Comparison of ENCODE assay signal across 29 cellular contexts in genomic region chr12:95342008-95342407, GRCh38.
"Had no signal": no experiment of that assay in that cellular context is flagged by ENCODE, and none has a peak within 500 bp of the region (broad histone marks: within the 10 kb centered on the region; RNA-seq: fewer than 3 reads in every experiment).

No MANE protein-coding gene starts in this region.

- H3K9me3 Mint-ChIP-seq: immature natural killer cell; nephron; neural crest cell; stimulated activated memory B cell treated with anti-CD40 and anti-IgM and Interleukin-4, amounts not matched to agents 10 μg/mL and 1 μg/mL and 100 μg/mL, for 72 hours; stimulated activated naive CD8-positive, alpha-beta T cell treated with anti-CD3 and anti-CD28 coated beads, Interleukin-15, amount 100 ng/mL, for 72 hours had no signal

- H3K27ac ChIP-seq: left lung, lower lobe of right lung, neutrophil, ovary, right atrium auricular region, right lobe of liver, transverse colon, upper lobe of left lung, vagina had no signal

- H3K4me3 ChIP-seq: left lung, lower lobe of right lung, ovary, right atrium auricular region, right lobe of liver, smooth muscle cell, transverse colon, upper lobe of left lung, vagina had no signal

- H3K4me1 ChIP-seq: left lung, lower lobe of right lung, right atrium auricular region, right lobe of liver, transverse colon, upper lobe of left lung, vagina had no signal

- H3K27me3 Mint-ChIP-seq: progenitor cell of endocrine pancreas; stimulated activated memory B cell treated with anti-CD40 and anti-IgM and Interleukin-4, amounts not matched to agents 10 μg/mL and 1 μg/mL and 100 μg/mL, for 72 hours; stimulated activated naive CD8-positive, alpha-beta T cell treated with anti-CD3 and anti-CD28 coated beads, Interleukin-15, amount 100 ng/mL, for 72 hours had no signal

- H3K4me2 ChIP-seq: smooth muscle cell had no signal

- H3K27ac Mint-ChIP-seq: immature natural killer cell; progenitor cell of endocrine pancreas; stimulated activated memory B cell treated with anti-CD40 and anti-IgM and Interleukin-4, amounts not matched to agents 10 μg/mL and 1 μg/mL and 100 μg/mL, for 72 hours had no signal

- DNase-seq: hypothalamus; immature natural killer cell; kidney; left colon; left lung; lower lobe of right lung; mammary epithelial cell; mesenchymal stem cell; naive thymus-derived CD8-positive, alpha-beta T cell; occipital lobe; ovary; right lobe of liver; stimulated activated CD4-positive, alpha-beta T cell treated with anti-CD3 and anti-CD28 coated beads, Interleukin-1b, Interleukin-23, amount 100 ng/mL, for 48 hours; stimulated activated CD4-positive, alpha-beta T cell treated with anti-CD3 and anti-CD28 coated beads, Interleukin-2, amount 100 ng/mL, for 48 hours; stimulated activated CD4-positive, alpha-beta T cell treated with anti-CD3 and anti-CD28 coated beads, Interleukin-4, amount 100 ng/mL, for 4 hours; stimulated activated CD8-positive, alpha-beta memory T cell treated with anti-CD3 and anti-CD28 coated beads, Interleukin-4, amount 100 ng/mL, for 48 hours; stimulated activated naive CD4-positive, alpha-beta T cell treated with Interleukin-2 at 50 U/mL for 16 hours; stimulated activated naive CD8-positive, alpha-beta T cell treated with anti-CD3 and anti-CD28 coated beads, Interleukin-15, amount 100 ng/mL, for 72 hours; substantia nigra; transverse colon; upper lobe of left lung had no signal

- H3K36me3 ChIP-seq: left lung, lower lobe of right lung, neutrophil, ovary, right atrium auricular region, right lobe of liver, transverse colon, upper lobe of left lung, vagina had no signal

- H3K9me3 ChIP-seq: left lung, lower lobe of right lung, neutrophil, ovary, right atrium auricular region, right lobe of liver, transverse colon, upper lobe of left lung, vagina had no signal

- H3K27me3 ChIP-seq: left lung, neutrophil, ovary, right atrium auricular region, right lobe of liver, transverse colon, upper lobe of left lung, vagina had no signal

- ATAC-seq: left colon; left lung; lower lobe of right lung; naive thymus-derived CD8-positive, alpha-beta T cell; right lobe of liver; stimulated activated memory B cell treated with anti-CD40 and anti-IgM and Interleukin-4, amounts not matched to agents 10 μg/mL and 1 μg/mL and 100 μg/mL, for 72 hours; stimulated activated naive CD8-positive, alpha-beta T cell treated with anti-CD3 and anti-CD28 coated beads, Interleukin-15, amount 100 ng/mL, for 72 hours had no signal

- H3K4me1 Mint-ChIP-seq: immature natural killer cell; stimulated activated memory B cell treated with anti-CD40 and anti-IgM and Interleukin-4, amounts not matched to agents 10 μg/mL and 1 μg/mL and 100 μg/mL, for 72 hours had no signal

- H3K4me3 Mint-ChIP-seq: immature natural killer cell; naive thymus-derived CD8-positive, alpha-beta T cell; nephron; neural crest cell; stimulated activated memory B cell treated with anti-CD40 and anti-IgM and Interleukin-4, amounts not matched to agents 10 μg/mL and 1 μg/mL and 100 μg/mL, for 72 hours; stimulated activated naive CD8-positive, alpha-beta T cell treated with anti-CD3 and anti-CD28 coated beads, Interleukin-15, amount 100 ng/mL, for 72 hours had no signal

- H3K36me3 Mint-ChIP-seq: immature natural killer cell; naive thymus-derived CD8-positive, alpha-beta T cell; stimulated activated memory B cell treated with anti-CD40 and anti-IgM and Interleukin-4, amounts not matched to agents 10 μg/mL and 1 μg/mL and 100 μg/mL, for 72 hours had no signal
